Comparison of ENCODE assay signal across 1 cellular context in genomic region chr5:149942743-149943169, GRCh38.
TF ChIP-seq lines count a peak whose summit lies in the region.

No MANE protein-coding gene starts in this region.

TF ChIP-seq in K562, 482 proteins besides CTCF, POLR2A, EP300 and RAD21:
- peak; percentile 58; the same call in 1 of the 2 replicates for TF ChIP-seq LEF1 (IDR thresholded peaks at IDR 0.05)
- 0 out of 2 replicates have a peak, but pooled peaks have one; percentile 33 for TF ChIP-seq ZBTB1 (CRISPR knock-in tag; IDR thresholded peaks at IDR 0.05; ENCODE audit: borderline replicate concordance, low read depth)
- TF ChIP-seq CTBP1 (IDR thresholded peaks at IDR 0.05; ENCODE audit: borderline replicate concordance): peak; percentile 57; the same call in 1 of the 2 replicates
- peak; percentile 62; the same call in 1 of the 2 replicates for TF ChIP-seq DPF2 (IDR thresholded peaks at IDR 0.05)
- TF ChIP-seq SPI1 (IDR thresholded peaks at IDR 0.05; ENCODE audit: borderline replicate concordance, low read depth, low read length): peak; percentile 47; the same call in 1 of the 2 replicates
- 0 out of 2 replicates have a peak, but pooled peaks have one; percentile 17 for TF ChIP-seq GABPA (tag; conservative IDR thresholded peaks at IDR 0.05; ENCODE audit: low read depth)
- TF ChIP-seq TCF3 (CRISPR knock-in tag; IDR thresholded peaks at IDR 0.05): peak; percentile 63; the same call in 1 of the 2 replicates
- 0 out of 4 replicates have a peak, but pooled peaks of 1 of the 2 experiments have one; percentile 28 for TF ChIP-seq HDAC1 (IDR thresholded peaks at IDR 0.05)
- peak; percentile 16; the same call in 1 of the 2 replicates for TF ChIP-seq MTA2 (IDR thresholded peaks at IDR 0.05; ENCODE audit: low read depth)
- peak; percentile 51 for TF ChIP-seq NCOR1 (IDR thresholded peaks at IDR 0.05)
- TF ChIP-seq GATA2 (CRISPR knock-in tag; IDR thresholded peaks at IDR 0.05): peak; percentile 48
- TF ChIP-seq VEZF1 (CRISPR knock-in tag; IDR thresholded peaks at IDR 0.05): 0 out of 2 replicates have a peak, but pooled peaks have one; percentile 14
- peak; percentile 67 for TF ChIP-seq CBFA2T3 (IDR thresholded peaks at IDR 0.05)
- TF ChIP-seq TAL1 (IDR thresholded peaks at IDR 0.05): peak; percentile 38; the same call in 1 of the 2 replicates
- TF ChIP-seq ZEB2 (IDR thresholded peaks at IDR 0.05): 0 out of 2 replicates have a peak, but pooled peaks have one; percentile 14
- 0 out of 2 replicates have a peak, but pooled peaks have one; percentile 45 for TF ChIP-seq KAT7 (CRISPR knock-in tag; IDR thresholded peaks at IDR 0.05; ENCODE audit: borderline replicate concordance)
- TF ChIP-seq CBFA2T2 (conservative IDR thresholded peaks at IDR 0.05): peak; percentile 44
- peak; percentile 64 for TF ChIP-seq ARID1B (IDR thresholded peaks at IDR 0.05)
- 0 out of 2 replicates have a peak, but pooled peaks have one; percentile 11 for TF ChIP-seq NFIC (IDR thresholded peaks at IDR 0.05)
- 0 out of 2 replicates have a peak, but pooled peaks have one; percentile 68 for TF ChIP-seq SMAD4 (CRISPR knock-in tag; conservative IDR thresholded peaks at IDR 0.05)
- peak; percentile 52; the same call in 1 of the 2 replicates for TF ChIP-seq ZNF589 (CRISPR knock-in tag; IDR thresholded peaks at IDR 0.05; ENCODE audit: low read depth)
- peak; percentile 58 for TF ChIP-seq SMARCA4 (IDR thresholded peaks at IDR 0.05)
- 0 out of 2 replicates have a peak, but pooled peaks have one; percentile 56 for TF ChIP-seq ZNF395 (CRISPR knock-in tag; IDR thresholded peaks at IDR 0.05)
- 0 out of 2 replicates have a peak, but pooled peaks have one; percentile 32 for TF ChIP-seq LCOR (CRISPR knock-in tag; IDR thresholded peaks at IDR 0.05)
- peak; percentile 27; the same call in 1 of the 2 replicates for TF ChIP-seq ZFX (CRISPR knock-in tag; IDR thresholded peaks at IDR 0.05)
